Comparison of ENCODE assay signal across 28 cellular contexts in genomic region chr3:57743511-57743910, GRCh38.
"Had no signal": no experiment of that assay in that cellular context is flagged by ENCODE, and none has a peak within 500 bp of the region (broad histone marks: within the 10 kb centered on the region; RNA-seq: fewer than 3 reads in every experiment).

No MANE protein-coding gene starts in this region.

- H3K27ac ChIP-seq: colonic mucosa, dorsolateral prefrontal cortex, heart right ventricle, left lung, lower lobe of right lung, pancreas, prostate gland, sigmoid colon, thyroid gland, upper lobe of left lung, vagina had no signal

- ATAC-seq: heart right ventricle; left lung; lower lobe of right lung; naive thymus-derived CD8-positive, alpha-beta T cell; pancreas; stimulated activated effector memory CD8-positive, alpha-beta T cell treated with anti-CD3 and anti-CD28 coated beads, Interleukin-12 subunit alpha, Interleukin-12 subunit beta, amount 100 ng/mL, for 72 hours had no signal

- H3K4me3 ChIP-seq: colonic mucosa, dorsolateral prefrontal cortex, heart right ventricle, left lung, lower lobe of right lung, pancreas, prostate gland, sigmoid colon, thyroid gland, upper lobe of left lung, vagina had no signal

- FAIRE-seq: pancreas, small intestine had no signal

- H3K4me1 ChIP-seq: colonic mucosa, left lung, lower lobe of right lung, pancreas, prostate gland, thyroid gland, upper lobe of left lung, vagina had no signal

- DNase-seq: activated CD4-positive, alpha-beta T cell treated with anti-CD3 and anti-CD28 coated beads for 48 hours; activated CD4-positive, alpha-beta T cell treated with anti-CD3 and anti-CD28 coated beads, Interleukin-2, amount 50 U/mL, for 48 hours; activated CD4-positive, CD25-positive, alpha-beta regulatory T cell; activated CD8-positive, alpha-beta memory T cell treated with anti-CD3 and anti-CD28 coated beads for 24 hours; activated effector memory CD4-positive, alpha-beta T cell treated with Interleukin-2 at 50 U/mL for 16 hours; activated naive CD4-positive, alpha-beta T cell treated with Interleukin-2 at 50 U/mL for 16 hours; anterior cingulate cortex; colonic mucosa; dorsolateral prefrontal cortex; effector memory CD4-positive, alpha-beta T cell; erythroblast; heart right ventricle; left lung; lower lobe of right lung; mesenchymal stem cell; naive thymus-derived CD8-positive, alpha-beta T cell; nucleus accumbens; pancreas; retina; sigmoid colon; small intestine; stimulated activated CD4-positive, alpha-beta T cell treated with anti-CD3 and anti-CD28 coated beads, Interleukin-4, amount 100 ng/mL, for 24 hours; substantia nigra; thyroid gland; upper lobe of left lung had no signal

- H3K9me3 ChIP-seq: colonic mucosa, heart right ventricle, left lung, lower lobe of right lung, pancreas, prostate gland, sigmoid colon, thyroid gland, upper lobe of left lung, vagina had no signal

- H3K27me3 ChIP-seq: colonic mucosa, dorsolateral prefrontal cortex, heart right ventricle, left lung, pancreas, sigmoid colon, thyroid gland, upper lobe of left lung, vagina had no signal

- H3K36me3 ChIP-seq: colonic mucosa, heart right ventricle, left lung, lower lobe of right lung, pancreas, prostate gland, sigmoid colon, thyroid gland, upper lobe of left lung, vagina had no signal
